20 cellular contexts compared by ENCODE assay signal in genomic region chr10:95277614-95278013, GRCh38. TPM values are rescaled to one million over a fixed set of nuclear protein-coding genes. Genes with fewer than 3 reads are reported as not detected.
DNase-seq lines count a peak whose midpoint lies in the region; ATAC-seq and TF ChIP-seq lines count a peak whose summit lies in the region.
"Had no signal": no experiment of that assay in that cellular context is flagged by ENCODE, and none has a peak within 500 bp of the region (broad histone marks: within the 10 kb centered on the region; RNA-seq: fewer than 3 reads in every experiment).

No MANE protein-coding gene starts in this region.

- H3K79me2 ChIP-seq in hepatocyte, result peaks cover 84% of the 10 kb centered on the region

- no peak for TF ChIP-seq POLR2A in vagina (IDR thresholded peaks at IDR 0.05)

- H3K9me2 ChIP-seq in hepatocyte (replicated peaks; ENCODE audit: insufficient read depth), result no peaks in the 10 kb centered on the region

- no peak for ATAC-seq in left cardiac atrium
- ATAC-seq in psoas muscle, result no peak
- no peak for ATAC-seq in GM21717 (IDR thresholded peaks at IDR 0.05; ENCODE audit: unreplicated experiment)
- ATAC-seq: mucosa of descending colon had no signal

- no peaks in the 10 kb centered on the region for H4K20me1 ChIP-seq in hepatocyte (ENCODE audit: insufficient read depth, poor library complexity, severe bottlenecking)

- peak overlapping the region; percentile 87 for H3K27ac ChIP-seq in right atrium auricular region
- H3K27ac ChIP-seq in hepatocyte, result peak overlapping the region; percentile 24
- peak overlapping the region; percentile 70 for H3K27ac ChIP-seq in psoas muscle
- peak overlapping the region; percentile 91 for H3K27ac ChIP-seq in vagina
- H3K27ac ChIP-seq: cardiac muscle cell had no signal

- H3K36me3 ChIP-seq in right atrium auricular region (no peaks in the 10 kb centered on the region), hepatocyte (replicated peaks; ENCODE audit: insufficient read depth, low read depth) (no peaks in the 10 kb centered on the region), psoas muscle (ENCODE audit: insufficient read depth in 1 of 2, low read depth in 1 of 2) (no peaks in the 10 kb centered on the region), vagina (no peaks in the 10 kb centered on the region)
- H3K36me3 ChIP-seq: cardiac muscle cell, upper lobe of right lung had no signal

- TF ChIP-seq CTCF in right atrium auricular region (IDR thresholded peaks at IDR 0.05) (no peak), hepatocyte (IDR thresholded peaks at IDR 0.05; ENCODE audit: poor library complexity) (no peak), psoas muscle (IDR thresholded peaks at IDR 0.05) (no peak), vagina (IDR thresholded peaks at IDR 0.05) (no peak)

- DNase-seq in right atrium auricular region (ENCODE audit: low spot score) (no peak), left cardiac atrium (no peak), hepatocyte (ENCODE audit: low spot score) (no peak), psoas muscle (no peak), vagina (ENCODE audit: extremely low spot score in 2 of 2) (peak in 1 of 2 donors; percentile 71), pons (ENCODE audit: low spot score) (no peak), C1 segment of cervical spinal cord (lab: John Stamatoyannopoulos, UW) (no peak)
- DNase-seq: ACHN; activated CD4-positive, alpha-beta memory T cell treated with anti-CD3 and anti-CD28 coated beads, Interleukin-2, amount 10 ng/mL, durations not matched to agents 7 days and 5 days; activated naive CD8-positive, alpha-beta T cell treated with anti-CD3 and anti-CD28 coated beads, Interleukin-2, amount 10 ng/mL, durations not matched to agents 7 days and 5 days; activated T-cell treated with anti-CD3 and anti-CD28 coated beads, Interleukin-2, amount 50 U/mL, for 48 hours; GDM1; H7; MV-4-11; NCI-H2081 treated with DMSO at 0.1 percent for 48 hours; stimulated activated CD4-positive, alpha-beta T cell treated with anti-CD3 and anti-CD28 coated beads, Interleukin-1b, Interleukin-23, amount 100 ng/mL, for 48 hours; upper lobe of right lung had no signal

- peaks cover 0 to 99% of the 10 kb centered on the region in 2 donors for H3K4me1 ChIP-seq in right atrium auricular region
- H3K4me1 ChIP-seq in hepatocyte (ENCODE audit: insufficient read depth), result peaks cover 63% of the 10 kb centered on the region
- peaks cover 82% of the 10 kb centered on the region for H3K4me1 ChIP-seq in psoas muscle
- peaks cover 87% of the 10 kb centered on the region for H3K4me1 ChIP-seq in vagina

- no peak overlapping the region for H2AFZ ChIP-seq in hepatocyte

- intact Hi-C loops in left cardiac atrium (cut with DNase I) (no loop called here), psoas muscle (cut with DNase I) (no loop called here), vagina (cut with DNase I) (no loop called here)

- WGBS in hepatocyte (ENCODE audit: low lambda C conversion rate, missing lambda C conversion rate), result 88% methylated on average over 3 of the region's 3 CpGs
- WGBS in psoas muscle, 3 donors, result 48 to 63% (median 60%) methylated on average over 3 of the region's 3 CpGs

- H3K27me3 ChIP-seq in right atrium auricular region (no peaks in the 10 kb centered on the region), hepatocyte (no peaks in the 10 kb centered on the region), psoas muscle (ENCODE audit: insufficient read depth in 3 of 3, low read length in 2 of 3) (no peaks in the 10 kb centered on the region), vagina (no peaks in the 10 kb centered on the region)
- H3K27me3 ChIP-seq: cardiac muscle cell, upper lobe of right lung had no signal

- H3K9me3 ChIP-seq in right atrium auricular region (no peaks in the 10 kb centered on the region), hepatocyte (ENCODE audit: low read depth) (no peaks in the 10 kb centered on the region), psoas muscle (no peaks in the 10 kb centered on the region), vagina (no peaks in the 10 kb centered on the region)
- H3K9me3 ChIP-seq: mucosa of descending colon, upper lobe of right lung had no signal

- no peak overlapping the region for H3K4me2 ChIP-seq in hepatocyte

- H3K4me3 ChIP-seq in right atrium auricular region (no peak overlapping the region), hepatocyte (no peak overlapping the region), psoas muscle (no peak overlapping the region), vagina (no peak overlapping the region)
- H3K4me3 ChIP-seq: cardiac muscle cell, mucosa of descending colon, upper lobe of right lung had no signal

RNA-seq across cellular contexts. Expression of gene PDLIM1, which starts 13.2 kb away (rescaled TPM):
- total RNA-seq in right atrium auricular region (100 to 1,000 TPM; 126 to 130 TPM), left cardiac atrium (100 to 1,000 TPM; 161 to 271 TPM), hepatocyte (58.2 and 61.0 TPM in 2 replicates), psoas muscle (100 to 1,000 TPM; 267 to 504 (median 329) TPM), vagina (181 TPM)
- polyA plus RNA-seq in hepatocyte (176 TPM in 2 replicates), psoas muscle (100 to 1,000 TPM in 2 of 3 donors, 10 to 100 TPM in 1; 97.3 to 493 (median 311) TPM)

Comparison
In these comparisons a context has a peak if more than half of its experiments do, and no peak if none do; other contexts are left out.
1. H3K27ac ChIP-seq: peak in every context shown above with its lines; median percentile 91 in vagina; 87 in right atrium auricular region; 70 in psoas muscle; 24 in hepatocyte.